9 cellular contexts compared by ENCODE assay signal in genomic region chr20:35661013-35661412, GRCh38. TPM values are rescaled to one million over a fixed set of nuclear protein-coding genes. Genes with fewer than 3 reads are reported as not detected.
DNase-seq lines count a peak whose midpoint lies in the region; ATAC-seq and TF ChIP-seq lines count a peak whose summit lies in the region.
"Had no signal": no experiment of that assay in that cellular context is flagged by ENCODE, and none has a peak within 500 bp of the region (broad histone marks: within the 10 kb centered on the region; RNA-seq: fewer than 3 reads in every experiment).

No MANE protein-coding gene starts in this region.

- H3K27me3 Mint-ChIP-seq in CD4-positive, alpha-beta T cell: no peaks in the 10 kb centered on the region
- no peaks in the 10 kb centered on the region for H3K27me3 Mint-ChIP-seq in natural killer cell treated with Interleukin-12 subunit alpha and Interleukin-12 subunit beta and Interleukin-15 and Interleukin-18, amount 100 ng/mL, for 72 hours

- CTCF ChIA-PET in CD4-positive, alpha-beta T cell (lab: Charles Lee): interaction anchor here (1.0 to 8.1 kb wide), 2 partner anchors 42 to 293 kb away, joined by 4 to 57 read pairs; partner anchors contain the start of gene SCAND1

- H3K27me3 ChIP-seq in CD4-positive, alpha-beta T cell (ENCODE audit: control insufficient read depth, insufficient read depth, low read length): no peaks in the 10 kb centered on the region
- H3K27me3 ChIP-seq in MM.1S (replicated peaks; ENCODE audit: insufficient read depth, low read length) (no peaks in the 10 kb centered on the region), breast epithelium (no peaks in the 10 kb centered on the region)
- H3K27me3 ChIP-seq: ascending aorta had no signal

- POLR2A ChIA-PET in CD4-positive, alpha-beta T cell (lab: Charles Lee): interaction anchor here (1.5 to 8.2 kb wide), 4 partner anchors 9 to 294 kb away, joined by 4 to 147 read pairs (median 68); partner anchors contain the start of genes RBM39, SCAND1 and SPAG4

- TF ChIP-seq CTCF in CD4-positive, alpha-beta T cell (IDR thresholded peaks at IDR 0.05): no peak
- no peak for TF ChIP-seq CTCF in MM.1S (IDR thresholded peaks at IDR 0.05; ENCODE audit: low read length)
- no peak for TF ChIP-seq CTCF in breast epithelium (IDR thresholded peaks at IDR 0.05)
- TF ChIP-seq CTCF in GM13977 (IDR thresholded peaks at IDR 0.05; ENCODE audit: extremely low read depth, insufficient read depth, missing control alignments): no peak

- H3K4me1 ChIP-seq in MM.1S (ENCODE audit: low read length) (peaks cover 31% of the 10 kb centered on the region), breast epithelium (peaks cover 3 to 22% of the 10 kb centered on the region in 2 donors)

- H3K9me3 ChIP-seq in CD4-positive, alpha-beta T cell (ENCODE audit: control insufficient read depth, low read length): no peaks in the 10 kb centered on the region
- H3K9me3 ChIP-seq in MM.1S (replicated peaks; ENCODE audit: insufficient read depth, low read length) (no peaks in the 10 kb centered on the region), breast epithelium (no peaks in the 10 kb centered on the region)
- H3K9me3 ChIP-seq: ascending aorta had no signal

- no peak overlapping the region for H2AFZ ChIP-seq in MM.1S (ENCODE audit: low read length)

- H3K4me1 Mint-ChIP-seq in CD4-positive, alpha-beta T cell (ENCODE audit: low read depth): peaks cover 78% of the 10 kb centered on the region
- peaks cover 60 to 70% of the 10 kb centered on the region in 2 donors for H3K4me1 Mint-ChIP-seq in natural killer cell treated with Interleukin-12 subunit alpha and Interleukin-12 subunit beta and Interleukin-15 and Interleukin-18, amount 100 ng/mL, for 72 hours (ENCODE audit: low read depth in 2 of 2)

- H3K27ac Mint-ChIP-seq in CD4-positive, alpha-beta T cell: peak overlapping the region; percentile 99
- peak overlapping the region; percentile 95 to 99 for H3K27ac Mint-ChIP-seq in natural killer cell treated with Interleukin-12 subunit alpha and Interleukin-12 subunit beta and Interleukin-15 and Interleukin-18, amount 100 ng/mL, for 72 hours

- peaks cover 87% of the 10 kb centered on the region for H3K79me2 ChIP-seq in MM.1S (ENCODE audit: low read length)

- H3K9ac ChIP-seq in MM.1S (ENCODE audit: low read length): no peak overlapping the region

- H3K4me3 Mint-ChIP-seq in CD4-positive, alpha-beta T cell: peak overlapping the region; percentile 89
- peak overlapping the region; percentile 84 for H3K4me3 Mint-ChIP-seq in natural killer cell treated with Interleukin-12 subunit alpha and Interleukin-12 subunit beta and Interleukin-15 and Interleukin-18, amount 100 ng/mL, for 72 hours

- H3K9me2 ChIP-seq in MM.1S (replicated peaks; ENCODE audit: insufficient read depth, low read length): no peaks in the 10 kb centered on the region

- peaks cover 72% of the 10 kb centered on the region for H4K20me1 ChIP-seq in MM.1S (ENCODE audit: insufficient read depth, low read length)

- no peak for ATAC-seq in CD4-positive, alpha-beta T cell (ENCODE audit: poor library complexity)
- ATAC-seq in natural killer cell treated with Interleukin-12 subunit alpha and Interleukin-12 subunit beta and Interleukin-15 and Interleukin-18, amount 100 ng/mL, for 72 hours: no peak
- no peak for ATAC-seq in GM21515 (IDR thresholded peaks at IDR 0.05; ENCODE audit: unreplicated experiment)
- ATAC-seq in GM21447 (IDR thresholded peaks at IDR 0.05; ENCODE audit: unreplicated experiment): no peak

- no peak overlapping the region for H3K27ac ChIP-seq in CD4-positive, alpha-beta T cell (ENCODE audit: low read depth, low read length)
- H3K27ac ChIP-seq in MM.1S (ENCODE audit: low read length): peak overlapping the region; percentile 1; the same call in 1 of the 2 replicates
- H3K27ac ChIP-seq in breast epithelium: peak overlapping the region; percentile 45 to 68

- H3K4me2 ChIP-seq in MM.1S (ENCODE audit: low read depth, low read length): peak overlapping the region; percentile 82

- in situ Hi-C loops in GM13977 (cut with MboI; ENCODE audit: low pct_unique_long_range_greater_than_20kb, low sequenced_read_pairs, unreplicated experiment): no loop called here

- DNase-seq in CD4-positive, alpha-beta T cell: no peak
- peak; percentile 22 for DNase-seq in MM.1S
- no peak for DNase-seq in breast epithelium (ENCODE audit: low spot score in 2 of 2)
- no peak for DNase-seq in natural killer cell treated with Interleukin-12 subunit alpha and Interleukin-12 subunit beta and Interleukin-15 and Interleukin-18, amount 100 ng/mL, for 72 hours (ENCODE audit: low spot score)
- DNase-seq in AG08396 (ENCODE audit: low spot score): no peak
- DNase-seq in GM13977 (ENCODE audit: low spot score): no peak

- H3K36me3 Mint-ChIP-seq in CD4-positive, alpha-beta T cell (ENCODE audit: low read depth): peaks cover 31% of the 10 kb centered on the region
- H3K36me3 Mint-ChIP-seq in natural killer cell treated with Interleukin-12 subunit alpha and Interleukin-12 subunit beta and Interleukin-15 and Interleukin-18, amount 100 ng/mL, for 72 hours: no peaks in the 10 kb centered on the region

- TF ChIP-seq POLR2A in breast epithelium (IDR thresholded peaks at IDR 0.05): no peak

- no peak overlapping the region for H3K4me3 ChIP-seq in MM.1S (ENCODE audit: low read length)
- peak overlapping the region in 1 of 3 donors; percentile 93 for H3K4me3 ChIP-seq in breast epithelium

- H3K36me3 ChIP-seq in MM.1S (replicated peaks; ENCODE audit: insufficient read depth, low read length) (0 out of 2 replicates have a peak, but pooled peaks cover 4% of the 10 kb centered on the region), breast epithelium (no peaks in the 10 kb centered on the region)
- H3K36me3 ChIP-seq: ascending aorta had no signal

- intact Hi-C loops in CD4-positive, alpha-beta T cell (cut with DNase I, micrococcal nuclease): loop anchor here (5.0 kb wide), 2 partner anchors 59 to 169 kb away; no protein-coding TSS in a partner anchor
- intact Hi-C loops in breast epithelium (cut with DNase I; ENCODE audit: low total_unique reads): no loop called here

- H3F3A ChIP-seq in MM.1S (ENCODE audit: insufficient read depth, low read length): peaks cover 27% of the 10 kb centered on the region

- no peaks in the 10 kb centered on the region for H3K9me3 Mint-ChIP-seq in CD4-positive, alpha-beta T cell
- H3K9me3 Mint-ChIP-seq in natural killer cell treated with Interleukin-12 subunit alpha and Interleukin-12 subunit beta and Interleukin-15 and Interleukin-18, amount 100 ng/mL, for 72 hours: no peaks in the 10 kb centered on the region

RNA-seq across cellular contexts. Expression of gene CPNE1, which starts 3.7 kb away (rescaled TPM):
- total RNA-seq in CD4-positive, alpha-beta T cell: 100 to 1,000 TPM; 146 to 153 TPM
- 100 to 1,000 TPM in 2 of 3 donors, 10 to 100 TPM in 1; 41.1 to 135 (median 117) TPM for total RNA-seq in breast epithelium
- total RNA-seq in natural killer cell treated with Interleukin-12 subunit alpha and Interleukin-12 subunit beta and Interleukin-15 and Interleukin-18, amount 100 ng/mL, for 72 hours: 100 to 1,000 TPM; 266 to 324 TPM

RNA-seq across cellular contexts. Expression of gene RBM12, which starts 3.7 kb away (rescaled TPM):
- 10 to 100 TPM; 91.7 to 95.2 TPM for total RNA-seq in CD4-positive, alpha-beta T cell
- total RNA-seq in breast epithelium: 10 to 100 TPM; 22.7 to 40.1 (median 34.4) TPM
- 100 to 1,000 TPM; 125 to 143 TPM for total RNA-seq in natural killer cell treated with Interleukin-12 subunit alpha and Interleukin-12 subunit beta and Interleukin-15 and Interleukin-18, amount 100 ng/mL, for 72 hours

RNA-seq across cellular contexts. Expression of gene NFS1, which starts 38.1 kb away (rescaled TPM):
- 10 to 100 TPM; 10.6 to 11.5 TPM for total RNA-seq in CD4-positive, alpha-beta T cell
- total RNA-seq in breast epithelium: 10 to 100 TPM; 31.7 to 39.7 (median 36.1) TPM
- total RNA-seq in natural killer cell treated with Interleukin-12 subunit alpha and Interleukin-12 subunit beta and Interleukin-15 and Interleukin-18, amount 100 ng/mL, for 72 hours: 10 to 100 TPM; 27.0 to 37.4 TPM

RNA-seq across cellular contexts. Expression of gene ROMO1, which starts 38.2 kb away (rescaled TPM):
- 10 to 100 TPM; 32.9 to 35.8 TPM for total RNA-seq in CD4-positive, alpha-beta T cell
- total RNA-seq in breast epithelium: 100 to 1,000 TPM; 231 to 348 (median 306) TPM
- total RNA-seq in natural killer cell treated with Interleukin-12 subunit alpha and Interleukin-12 subunit beta and Interleukin-15 and Interleukin-18, amount 100 ng/mL, for 72 hours: 100 to 1,000 TPM in 1 of 2 donors, 10 to 100 TPM in 1; 71.0 to 101 TPM

RNA-seq across cellular contexts. Expression of gene SPAG4, which starts 45.4 kb away (rescaled TPM):
- total RNA-seq in CD4-positive, alpha-beta T cell: 10 to 100 TPM; 15.5 to 17.1 TPM
- 1 to 10 TPM; 3.4 to 9.2 (median 3.4) TPM for total RNA-seq in breast epithelium
- 1 to 10 TPM; 5.9 to 6.3 TPM for total RNA-seq in natural killer cell treated with Interleukin-12 subunit alpha and Interleukin-12 subunit beta and Interleukin-15 and Interleukin-18, amount 100 ng/mL, for 72 hours
